ENCODE assay signal across 29 cellular contexts in the genomic region with DNA sequence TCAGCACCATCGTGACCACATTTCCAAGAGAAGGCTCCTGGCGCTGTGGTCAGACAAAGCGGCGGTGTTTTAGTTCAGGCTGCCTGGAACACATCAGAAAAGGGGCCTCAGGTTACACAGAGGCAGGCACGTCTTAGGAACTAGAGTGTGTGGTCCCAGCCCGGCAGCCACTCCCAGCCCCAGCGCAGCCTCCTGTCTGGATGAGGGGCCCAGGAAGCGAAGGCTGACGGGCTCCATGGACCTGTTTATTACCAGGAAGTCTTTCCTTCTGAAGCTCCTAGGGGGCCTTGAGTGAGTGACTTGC. TPM values are rescaled to one million over a fixed set of nuclear protein-coding genes. Genes with fewer than 3 reads are reported as not detected.
"Had no signal": no experiment of that assay in that cellular context is flagged by ENCODE, and none has a peak within 500 bp of the region (broad histone marks: within the 10 kb centered on the region; RNA-seq: fewer than 3 reads in every experiment).

No MANE protein-coding gene starts in this region.

- H3K4me2 ChIP-seq: smooth muscle cell had no signal

- H3K27ac ChIP-seq: brain microvascular endothelial cell, esophagus squamous epithelium, heart right ventricle, right atrium auricular region, testis, transverse colon, WERI-Rb-1 had no signal

- H3K27me3 ChIP-seq: brain microvascular endothelial cell, right atrium auricular region, testis, transverse colon had no signal

- H3K4me1 ChIP-seq: transverse colon had no signal

- H3K4me3 Mint-ChIP-seq: activated CD4-positive, alpha-beta memory T cell treated with anti-CD3 and anti-CD28 coated beads, Interleukin-2, amount 10 ng/mL, durations not matched to agents 7 days and 5 days; activated CD4-positive, alpha-beta T cell treated with anti-CD3 and anti-CD28 coated beads, Interleukin-2, amount 10 ng/mL, durations not matched to agents 7 days and 5 days; nephron; stimulated activated naive B cell treated with anti-CD40 and anti-IgM and Interleukin-4, amounts not matched to agents 10 μg/mL and 1 μg/mL and 100 μg/mL, for 72 hours; T-helper 17 cell had no signal

- H3K4me1 Mint-ChIP-seq: stimulated activated naive B cell treated with anti-CD40 and anti-IgM and Interleukin-4, amounts not matched to agents 10 μg/mL and 1 μg/mL and 100 μg/mL, for 72 hours had no signal

- H3K36me3 ChIP-seq: brain microvascular endothelial cell, esophagus squamous epithelium, heart right ventricle, right atrium auricular region, transverse colon, WERI-Rb-1 had no signal

- H3K9me3 ChIP-seq: right atrium auricular region, testis, transverse colon had no signal

- H3K27ac Mint-ChIP-seq: activated CD4-positive, alpha-beta memory T cell treated with anti-CD3 and anti-CD28 coated beads, Interleukin-2, amount 10 ng/mL, durations not matched to agents 7 days and 5 days; nephron; stimulated activated naive B cell treated with anti-CD40 and anti-IgM and Interleukin-4, amounts not matched to agents 10 μg/mL and 1 μg/mL and 100 μg/mL, for 72 hours; T-helper 17 cell had no signal

- DNase-seq: activated CD4-positive, alpha-beta memory T cell treated with anti-CD3 and anti-CD28 coated beads, Interleukin-2, amount 10 ng/mL, durations not matched to agents 7 days and 5 days; activated CD4-positive, alpha-beta T cell treated with anti-CD3 and anti-CD28 coated beads for 1 hour; activated CD4-positive, alpha-beta T cell treated with anti-CD3 and anti-CD28 coated beads, Interleukin-2, amount 10 ng/mL, durations not matched to agents 7 days and 5 days; activated gamma-delta T cell treated with Interleukin-2 at 50 U/mL for 16 hours; activated naive CD4-positive, alpha-beta T cell treated with anti-CD3 and anti-CD28 coated beads, Interleukin-2, amount 50 U/mL, for 16 hours; amniotic stem cell; brain microvascular endothelial cell; cortex of kidney; esophagus squamous epithelium; foreskin melanocyte; heart right ventricle; left ventricle myocardium superior; nucleus accumbens; stimulated activated CD4-positive, alpha-beta T cell treated with anti-CD3 and anti-CD28 coated beads, Interleukin-1b, Interleukin-23, amount 100 ng/mL, for 48 hours; stimulated activated naive B cell treated with anti-CD40 and anti-IgM and Interleukin-4, amounts not matched to agents 10 μg/mL and 1 μg/mL and 100 μg/mL, for 72 hours; T-helper 17 cell; T1000; testis; transverse colon had no signal

- H3K4me3 ChIP-seq: esophagus squamous epithelium, heart right ventricle, right atrium auricular region, smooth muscle cell, testis, transverse colon had no signal

- ATAC-seq: heart right ventricle; left ventricle myocardium superior; stimulated activated naive B cell treated with anti-CD40 and anti-IgM and Interleukin-4, amounts not matched to agents 10 μg/mL and 1 μg/mL and 100 μg/mL, for 72 hours; T-helper 17 cell had no signal

RNA-seq across cellular contexts. Expression of a gene that starts 10.0 kb away (rescaled TPM):
- total RNA-seq: astrocyte, cardiac septum, cerebellum, glomerular endothelial cell, left ventricle myocardium superior, lung microvascular endothelial cell, pulmonary artery endothelial cell, right atrium auricular region, smooth muscle cell had no signal
